ENCODE assay signal across 17 cellular contexts in genomic region chr2:8120979-8121825, GRCh38.
DNase-seq lines count a peak whose midpoint lies in the region; ATAC-seq and TF ChIP-seq lines count a peak whose summit lies in the region.
"Had no signal": no experiment of that assay in that cellular context is flagged by ENCODE, and none has a peak within 500 bp of the region (broad histone marks: within the 10 kb centered on the region; RNA-seq: fewer than 3 reads in every experiment).

No MANE protein-coding gene starts in this region.

- intact Hi-C loops in IMR-90 (cut with micrococcal nuclease) (loop anchor here (2.0 kb wide), 1 partner anchor 186 kb away; no protein-coding TSS in a partner anchor), body of pancreas (cut with DNase I) (no loop called here)

- H3K4ac ChIP-seq in IMR-90 (ENCODE audit: low read depth, low read length) = peak overlapping the region; percentile 60; the same call in 1 of the 2 replicates

- H3K4me1 ChIP-seq in IMR-90 (ENCODE audit: control insufficient read depth, insufficient read depth, low read length) (peaks cover 15% of the 10 kb centered on the region), body of pancreas (peaks cover 23% of the 10 kb centered on the region), skeletal muscle tissue (ENCODE audit: control insufficient read depth in 3 of 3, insufficient read depth in 3 of 3, low read length in 3 of 3) (peaks cover 0 to 2% (median 0%) of the 10 kb centered on the region in 3 donors)

- no CpG with 5 or more reads among the region's 10 CpGs for WGBS in IMR-90 (ENCODE audit: extremely low coverage in 2 of 2, insufficient read length in 1 of 2), 2 experiments
- WGBS in body of pancreas, 2 donors = 82 to 83% methylated on average over 10 of the region's 10 CpGs

- no peaks in the 10 kb centered on the region for H3K9me3 ChIP-seq in IMR-90 (ENCODE audit: control insufficient read depth, insufficient read depth, low read length)
- no peaks in the 10 kb centered on the region for H3K9me3 ChIP-seq in body of pancreas
- no peaks in the 10 kb centered on the region for H3K9me3 ChIP-seq in skeletal muscle tissue (ENCODE audit: control insufficient read depth in 3 of 3, low read length in 3 of 3)

- peak overlapping the region; percentile 61; the same call in 1 of the 2 replicates for H2AK5ac ChIP-seq in IMR-90 (ENCODE audit: low read depth, low read length)

- dilution Hi-C loops in IMR-90 (cut with HindIII; ENCODE audit: low sequenced_read_pairs, unreplicated experiment) = no loop called here

- BruUV-seq in IMR-90 (replicated peaks; lab: Mats Ljungman, UMichigan) = no TSS peak

- no peak overlapping the region for H4K8ac ChIP-seq in IMR-90 (ENCODE audit: low read depth in 2 of 2, low read length in 2 of 2)

- in situ Hi-C loops in IMR-90 (cut with MboI; ENCODE audit: low sequenced_read_pairs) = no loop called here

- TF ChIP-seq POLR2A in IMR-90 (IDR thresholded peaks at IDR 0.05; ENCODE audit: low read depth, low read length) = no peak
- TF ChIP-seq POLR2A in body of pancreas (IDR thresholded peaks at IDR 0.05) = no peak

- H4K20me1 ChIP-seq in IMR-90 (ENCODE audit: insufficient read depth, low read length) = no peaks in the 10 kb centered on the region

- H3K4me3 ChIP-seq in IMR-90 (ENCODE audit: insufficient read depth, low read depth, low read length) = no peak overlapping the region
- no peak overlapping the region for H3K4me3 ChIP-seq in body of pancreas
- H3K4me3 ChIP-seq in skeletal muscle tissue (ENCODE audit: low read length in 3 of 3) = no peak overlapping the region

- peak overlapping the region; percentile 32; the same call in 1 of the 2 replicates for H4K91ac ChIP-seq in IMR-90 (ENCODE audit: insufficient read depth, low read depth, low read length)

- no peak overlapping the region for H3K4me2 ChIP-seq in IMR-90 (ENCODE audit: low read depth, low read length)

- TF ChIP-seq RAD21 in IMR-90 (IDR thresholded peaks at IDR 0.05; ENCODE audit: low read length) = no peak

- no peak overlapping the region for H3K23ac ChIP-seq in IMR-90 (ENCODE audit: low read depth, low read length)

- POLR2A ChIA-PET in IMR-90 (lab: Charles Lee; ENCODE audit: unreplicated experiment) = no interaction called here

- H3K14ac ChIP-seq in IMR-90 (replicated peaks; ENCODE audit: low read depth, low read length) = no peak overlapping the region

- no peak overlapping the region for H3K56ac ChIP-seq in IMR-90 (ENCODE audit: extremely low read depth, insufficient read depth, low read length)

- H3K9me1 ChIP-seq in IMR-90 (ENCODE audit: insufficient read depth, low read length) = peaks cover 7% of the 10 kb centered on the region

- peak overlapping the region; percentile 61 for H2BK120ac ChIP-seq in IMR-90 (ENCODE audit: low read depth, low read length)

- H3K27ac ChIP-seq in IMR-90 (ENCODE audit: insufficient read depth, low read length) = no peak overlapping the region
- peak overlapping the region in 3 of 4 donors; percentile 59 to 80 (median 80) for H3K27ac ChIP-seq in body of pancreas
- peak overlapping the region; percentile 43 for H3K27ac ChIP-seq in skeletal muscle tissue (ENCODE audit: low read depth, low read length)

- H2BK15ac ChIP-seq in IMR-90 (ENCODE audit: low read depth, low read length) = no peak overlapping the region

- peak overlapping the region; percentile 80 for H2AK9ac ChIP-seq in IMR-90 (replicated peaks; ENCODE audit: low read depth, low read length, poor library complexity)

- no peaks in the 10 kb centered on the region for H3K79me1 ChIP-seq in IMR-90 (ENCODE audit: low read depth in 1 of 2, low read length in 2 of 2)

- H3K9ac ChIP-seq in IMR-90 (ENCODE audit: low read depth, low read length) (no peak overlapping the region), skeletal muscle tissue (ENCODE audit: low read depth in 1 of 3, low read length in 3 of 3) (no peak overlapping the region)

- TF ChIP-seq CTCF in IMR-90 (conservative IDR thresholded peaks at IDR 0.05; ENCODE audit: low read depth, low read length) (no peak), body of pancreas (IDR thresholded peaks at IDR 0.05) (no peak)

- ATAC-seq in IMR-90 (ENCODE audit: low read depth) (no peak), body of pancreas (no peak), GM19035 (IDR thresholded peaks at IDR 0.05; ENCODE audit: unreplicated experiment) (no peak)
- ATAC-seq: T-helper 17 cell had no signal

- CTCF ChIA-PET in IMR-90 (lab: Yijun Ruan, JAX) = no interaction called here

- DNase-seq in IMR-90 = peak; percentile 35
- DNase-seq in body of pancreas = no peak
- DNase-seq in kidney tubule cell (ENCODE audit: low spot score) = peak; percentile 55
- DNase-seq in D341Med (ENCODE audit: low spot score) = no peak
- no peak for DNase-seq in DMS153 (lab: John Stamatoyannopoulos, UW)
- no peak for DNase-seq in pons (ENCODE audit: low spot score)
- DNase-seq: activated naive CD8-positive, alpha-beta T cell treated with anti-CD3 and anti-CD28 coated beads, Interleukin-2, amount 10 ng/mL, durations not matched to agents 7 days and 5 days; H7; hypothalamus; KBM-7; NCI-H2081 treated with DMSO at 0.1 percent for 48 hours; NCI-H510A treated with DMSO at 0.1 percent for 48 hours; SIG-M5; stimulated activated CD4-positive, alpha-beta T cell treated with anti-CD3 and anti-CD28 coated beads, Interleukin-2, amount 100 ng/mL, for 24 hours; T-helper 17 cell had no signal

- H3K27me3 ChIP-seq in IMR-90 (ENCODE audit: control insufficient read depth, insufficient read depth, low read length) (peaks cover 3% of the 10 kb centered on the region), body of pancreas (no peaks in the 10 kb centered on the region), skeletal muscle tissue (ENCODE audit: control insufficient read depth in 3 of 3, insufficient read depth in 3 of 3, low read length in 3 of 3) (peaks cover 0 to 15% (median 3%) of the 10 kb centered on the region in 3 donors)

- H2BK20ac ChIP-seq in IMR-90 (ENCODE audit: low read depth, low read length) = peak overlapping the region; percentile 42

- peak overlapping the region; percentile 44 for H2BK5ac ChIP-seq in IMR-90 (ENCODE audit: low read depth, low read length, poor library complexity, severe bottlenecking)

- H3K18ac ChIP-seq in IMR-90 (ENCODE audit: low read depth, low read length) = peak overlapping the region; percentile 13; the same call in 1 of the 2 replicates

- H4K5ac ChIP-seq in IMR-90 (ENCODE audit: low read depth, low read length) = no peak overlapping the region

- H3K36me3 ChIP-seq in IMR-90 (ENCODE audit: control insufficient read depth, insufficient read depth, low read length) = no peaks in the 10 kb centered on the region
- H3K36me3 ChIP-seq in body of pancreas (replicated peaks in 1 of 2; ENCODE audit: insufficient read depth in 1 of 2, low read depth in 2 of 2) = no peaks in the 10 kb centered on the region
- H3K36me3 ChIP-seq in skeletal muscle tissue (ENCODE audit: control insufficient read depth in 3 of 3, insufficient read depth in 3 of 3, low read length in 3 of 3) = no peaks in the 10 kb centered on the region

- H2AFZ ChIP-seq in IMR-90 (replicated peaks; ENCODE audit: low read length, poor library complexity) = no peak overlapping the region

TF ChIP-seq in IMR-90, 13 proteins besides CTCF, POLR2A, EP300 and RAD21:
- TF ChIP-seq CEBPB (IDR thresholded peaks at IDR 0.05; ENCODE audit: low read depth, low read length) (no peak), MAFK (IDR thresholded peaks at IDR 0.05; ENCODE audit: low read depth, low read length) (no peak), SMC3 (IDR thresholded peaks at IDR 0.05; ENCODE audit: low read depth, low read length) (no peak), MXI1 (IDR thresholded peaks at IDR 0.05; ENCODE audit: borderline replicate concordance, low read depth, low read length) (no peak), RFX5 (IDR thresholded peaks at IDR 0.05; ENCODE audit: low read depth, low read length) (no peak), RCOR1 (IDR thresholded peaks at IDR 0.05; ENCODE audit: insufficient replicate concordance, low read length) (no peak), ELK1 (IDR thresholded peaks at IDR 0.05; ENCODE audit: borderline replicate concordance, low read depth, low read length) (no peak), FOS (IDR thresholded peaks at IDR 0.05; ENCODE audit: low read depth, low read length) (no peak), USF2 (IDR thresholded peaks at IDR 0.05; ENCODE audit: low read depth, low read length) (no peak)

Comparison
In these comparisons a context has a peak if more than half of its experiments do, and no peak if none do; other contexts are left out.
1. DNase-seq: peak in IMR-90 (single experiment) and kidney tubule cell (single experiment); none in body of pancreas (0 of 4), D341Med (single experiment), DMS153 (single experiment) and pons (single experiment).